15 cellular contexts compared by ENCODE assay signal in the genomic region with DNA sequence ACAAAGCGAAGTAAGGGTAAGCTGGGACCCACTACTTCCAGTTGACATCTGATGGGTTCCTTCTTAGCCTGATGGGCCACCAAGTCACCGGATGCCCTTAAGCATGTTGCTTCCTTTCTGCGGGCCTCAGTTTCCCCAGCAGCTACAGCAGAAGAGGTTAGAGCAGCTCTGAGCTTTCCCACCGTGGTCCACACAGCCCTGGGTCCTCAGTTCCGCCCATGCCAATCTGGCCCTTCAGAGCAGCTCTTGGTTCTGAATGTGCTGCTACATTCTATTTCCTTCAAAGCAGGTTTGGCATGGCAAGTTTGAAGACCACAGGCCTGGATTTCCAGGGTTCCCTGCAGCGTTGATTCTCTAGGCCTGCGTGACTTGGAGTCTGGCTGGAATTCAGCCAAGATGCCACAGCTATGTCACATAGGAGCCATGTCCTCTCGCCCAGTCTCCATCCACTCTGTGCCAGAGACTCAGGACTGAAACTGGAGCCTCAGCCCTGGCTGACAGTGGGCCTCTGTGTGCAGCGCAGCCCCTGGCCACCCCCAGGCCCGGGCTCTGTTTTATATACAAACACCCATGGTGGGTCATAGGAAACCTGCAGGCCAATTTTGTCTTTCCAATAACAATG.
A peak's percentile ranks its signal among the peaks of the same experiment; 100 is the strongest.
DNase-seq lines count a peak whose midpoint lies in the region; ATAC-seq and TF ChIP-seq lines count a peak whose summit lies in the region.
"Had no signal": no experiment of that assay in that cellular context is flagged by ENCODE, and none has a peak within 500 bp of the region (broad histone marks: within the 10 kb centered on the region; RNA-seq: fewer than 3 reads in every experiment).

No MANE protein-coding gene starts in this region.

- H3K4me3 ChIP-seq in astrocyte of the cerebellum (ENCODE audit: low read depth, low read length) = no peak overlapping the region
- no peak overlapping the region for H3K4me3 ChIP-seq in lower lobe of right lung
- H3K4me3 ChIP-seq in OCI-LY7 (ENCODE audit: low read depth, low read length, poor library complexity, severe bottlenecking) = no peak overlapping the region
- H3K4me3 ChIP-seq: lung, uterus had no signal

- no peaks in the 10 kb centered on the region for H3K9me2 ChIP-seq in OCI-LY7 (ENCODE audit: insufficient read depth, low read length)

- POLR2A ChIA-PET in OCI-LY7 (lab: Charles Lee) = no interaction called here

- H3K27ac ChIP-seq in lower lobe of right lung (no peak overlapping the region), OCI-LY7 (ENCODE audit: low read depth, low read length, poor library complexity, severe bottlenecking) (no peak overlapping the region)
- H3K27ac ChIP-seq: uterus had no signal

- BruUV-seq in OCI-LY7 (replicated peaks; lab: Mats Ljungman, UMichigan) = no TSS peak

- CTCF ChIA-PET in OCI-LY7 (lab: Charles Lee; ENCODE audit: unreplicated experiment) = no interaction called here

- H3K4me2 ChIP-seq in OCI-LY7 (ENCODE audit: low read length) = no peak overlapping the region

- H3K4me1 ChIP-seq in lower lobe of right lung (peaks cover 6% of the 10 kb centered on the region), OCI-LY7 (ENCODE audit: insufficient read depth, low read length, poor library complexity, severe bottlenecking) (no peaks in the 10 kb centered on the region)
- H3K4me1 ChIP-seq: uterus had no signal

- peak; percentile 34 for DNase-seq in AG08395 (ENCODE audit: low spot score)
- DNase-seq in GM04504 (ENCODE audit: low read depth) = peak; percentile 10
- DNase-seq in astrocyte of the cerebellum (ENCODE audit: low read depth) = peak; percentile 58
- DNase-seq in lower lobe of right lung = peak; percentile 40
- DNase-seq in NCI-H1694 (lab: John Stamatoyannopoulos, UW) = no peak
- no peak for DNase-seq in activated CD4-positive, CD25-positive, alpha-beta regulatory T cell treated with anti-CD3 and anti-CD28 coated beads, Interleukin-2, amount 50 U/mL, for 72 hours
- no peak for DNase-seq in stimulated activated naive CD8-positive, alpha-beta T cell treated with anti-CD3 and anti-CD28 coated beads, Interleukin-15, Interleukin-2, amounts not matched to agents 100 U/mL and 50 U/mL, for 24 hours
- DNase-seq in OCI-LY7 (ENCODE audit: low spot score) = no peak
- DNase-seq: activated CD8-positive, alpha-beta T cell treated with anti-CD3 and anti-CD28 coated beads, Interleukin-2, amount 10 ng/mL, durations not matched to agents 7 days and 5 days; activated effector memory CD4-positive, alpha-beta T cell treated with Interleukin-2 at 50 U/mL for 16 hours; H7; NCI-H1048; NCI-H524; uterus had no signal

- H3K27me3 ChIP-seq in lower lobe of right lung (ENCODE audit: low read depth) = no peaks in the 10 kb centered on the region
- H3K27me3 ChIP-seq: uterus had no signal

- TF ChIP-seq CTCF in astrocyte of the cerebellum (IDR thresholded peaks at IDR 0.05; ENCODE audit: low read depth, low read length, missing control alignments) = no peak
- no peak for TF ChIP-seq CTCF in lower lobe of right lung (IDR thresholded peaks at IDR 0.05)
- TF ChIP-seq CTCF in OCI-LY7 (conservative IDR thresholded peaks at IDR 0.05; ENCODE audit: low read length) = no peak

- in situ Hi-C loops in astrocyte of the cerebellum (cut with HindIII; ENCODE audit: low sequenced_read_pairs) = no loop called here

- H3K36me3 ChIP-seq in lower lobe of right lung (no peaks in the 10 kb centered on the region), OCI-LY7 (ENCODE audit: insufficient read depth, low read length) (no peaks in the 10 kb centered on the region)
- H3K36me3 ChIP-seq: uterus had no signal

- no peaks in the 10 kb centered on the region for H3K79me2 ChIP-seq in OCI-LY7 (ENCODE audit: insufficient read depth, low read depth, low read length)

- ATAC-seq in lower lobe of right lung = no peak
- ATAC-seq in stimulated activated naive CD8-positive, alpha-beta T cell treated with anti-CD3 and anti-CD28 coated beads, Interleukin-15, Interleukin-2, amounts not matched to agents 100 U/mL and 50 U/mL, for 24 hours = no peak
- ATAC-seq: activated CD8-positive, alpha-beta T cell treated with anti-CD3 and anti-CD28 coated beads, Interleukin-2, amount 10 ng/mL, durations not matched to agents 7 days and 5 days had no signal

- intact Hi-C loops in lower lobe of right lung (cut with DNase I) (no loop called here), OCI-LY7 (cut with micrococcal nuclease; ENCODE audit: unreplicated experiment) (no loop called here)

- no peaks in the 10 kb centered on the region for H3K9me3 ChIP-seq in lower lobe of right lung
- H3K9me3 ChIP-seq in OCI-LY7 (ENCODE audit: low read length) = no peaks in the 10 kb centered on the region
- H3K9me3 ChIP-seq: uterus had no signal

- H4K20me1 ChIP-seq in OCI-LY7 (ENCODE audit: insufficient read depth, low read length) = no peaks in the 10 kb centered on the region

- H2AFZ ChIP-seq in OCI-LY7 (ENCODE audit: low read length) = no peak overlapping the region

Comparison
In these comparisons a context has a peak if more than half of its experiments do, and no peak if none do; other contexts are left out.
1. DNase-seq: peak in AG08395 (single experiment), GM04504 (single experiment), astrocyte of the cerebellum (single experiment) and lower lobe of right lung (single experiment); none in NCI-H1694 (single experiment), activated CD4-positive, CD25-positive, alpha-beta regulatory T cell treated with anti-CD3 and anti-CD28 coated beads, Interleukin-2, amount 50 U/mL, for 72 hours (single experiment), stimulated activated naive CD8-positive, alpha-beta T cell treated with anti-CD3 and anti-CD28 coated beads, Interleukin-15, Interleukin-2, amounts not matched to agents 100 U/mL and 50 U/mL, for 24 hours (single experiment) and OCI-LY7 (single experiment).